ENCODE assay signal across 2 cellular contexts in the genomic region with DNA sequence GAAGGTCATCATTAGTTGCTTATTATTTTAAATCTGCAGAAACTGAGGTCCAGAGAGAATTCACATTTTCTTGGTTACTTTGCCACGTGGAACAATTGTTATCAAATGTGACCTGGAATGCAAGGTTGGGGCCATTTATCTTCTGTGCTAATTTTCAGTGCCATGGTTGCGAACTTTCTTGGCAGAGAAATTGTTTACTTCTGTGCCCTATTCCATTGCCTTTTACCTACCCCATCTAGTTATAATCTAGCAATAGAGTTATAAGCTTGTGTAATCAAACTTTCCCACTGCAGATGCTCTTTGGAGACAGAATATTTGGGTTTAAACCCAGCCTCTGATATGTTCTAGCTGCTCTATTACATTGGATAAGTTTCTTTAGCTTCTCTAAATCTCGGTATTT.
A peak's percentile ranks its signal among the peaks of the same experiment; 100 is the strongest.
TF ChIP-seq lines count a peak whose summit lies in the region.

No MANE protein-coding gene starts in this region.

TF ChIP-seq in liver, 16 proteins besides CTCF, POLR2A, EP300 and RAD21 (continued from another document):
- TF ChIP-seq REST (IDR thresholded peaks at IDR 0.05) (peak; percentile 61), JUND (IDR thresholded peaks at IDR 0.05) (peak in 1 of 2 donors; percentile 70), FOXA1 (IDR thresholded peaks at IDR 0.05) (peak; percentile 71), HNF4A (conservative IDR thresholded peaks at IDR 0.05) (peak; percentile 69 to 82), HNF4G (IDR thresholded peaks at IDR 0.05) (no peak), TAF1 (conservative IDR thresholded peaks at IDR 0.05) (peak; percentile 28), RXRA (IDR thresholded peaks at IDR 0.05) (peak; percentile 67 to 90), GABPA (IDR thresholded peaks at IDR 0.05 in 1 of 2, conservative IDR thresholded peaks at IDR 0.05 in 1 of 2) (no peak), YY1 (IDR thresholded peaks at IDR 0.05) (peak; percentile 78), EGR1 (IDR thresholded peaks at IDR 0.05; ENCODE audit: low read depth in 2 of 2) (peak in 1 of 2 donors; percentile 41), ZBTB33 (IDR thresholded peaks at IDR 0.05) (peak; percentile 61)
- TF ChIP-seq, protein P1, sequence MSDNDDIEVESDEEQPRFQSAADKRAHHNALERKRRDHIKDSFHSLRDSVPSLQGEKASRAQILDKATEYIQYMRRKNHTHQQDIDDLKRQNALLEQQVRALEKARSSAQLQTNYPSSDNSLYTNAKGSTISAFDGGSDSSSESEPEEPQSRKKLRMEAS (IDR thresholded peaks at IDR 0.05) = peak; percentile 55
- TF ChIP-seq, protein P2, sequence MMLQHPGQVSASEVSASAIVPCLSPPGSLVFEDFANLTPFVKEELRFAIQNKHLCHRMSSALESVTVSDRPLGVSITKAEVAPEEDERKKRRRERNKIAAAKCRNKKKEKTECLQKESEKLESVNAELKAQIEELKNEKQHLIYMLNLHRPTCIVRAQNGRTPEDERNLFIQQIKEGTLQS (IDR thresholded peaks at IDR 0.05) = no peak

TF ChIP-seq in HepG2, 621 proteins besides CTCF, POLR2A, EP300 and RAD21 (continued from another document):
- TF ChIP-seq ZNF431 (CRISPR knock-in tag; IDR thresholded peaks at IDR 0.05; ENCODE audit: borderline replicate concordance, low read depth) = no peak
- TF ChIP-seq KAT8 (CRISPR knock-in tag; IDR thresholded peaks at IDR 0.05) = no peak
- TF ChIP-seq ZNF276 (CRISPR knock-in tag; IDR thresholded peaks at IDR 0.05; ENCODE audit: low read depth) = no peak
- no peak for TF ChIP-seq ARNTL (CRISPR knock-in tag; IDR thresholded peaks at IDR 0.05)
